In the genomic region with DNA sequence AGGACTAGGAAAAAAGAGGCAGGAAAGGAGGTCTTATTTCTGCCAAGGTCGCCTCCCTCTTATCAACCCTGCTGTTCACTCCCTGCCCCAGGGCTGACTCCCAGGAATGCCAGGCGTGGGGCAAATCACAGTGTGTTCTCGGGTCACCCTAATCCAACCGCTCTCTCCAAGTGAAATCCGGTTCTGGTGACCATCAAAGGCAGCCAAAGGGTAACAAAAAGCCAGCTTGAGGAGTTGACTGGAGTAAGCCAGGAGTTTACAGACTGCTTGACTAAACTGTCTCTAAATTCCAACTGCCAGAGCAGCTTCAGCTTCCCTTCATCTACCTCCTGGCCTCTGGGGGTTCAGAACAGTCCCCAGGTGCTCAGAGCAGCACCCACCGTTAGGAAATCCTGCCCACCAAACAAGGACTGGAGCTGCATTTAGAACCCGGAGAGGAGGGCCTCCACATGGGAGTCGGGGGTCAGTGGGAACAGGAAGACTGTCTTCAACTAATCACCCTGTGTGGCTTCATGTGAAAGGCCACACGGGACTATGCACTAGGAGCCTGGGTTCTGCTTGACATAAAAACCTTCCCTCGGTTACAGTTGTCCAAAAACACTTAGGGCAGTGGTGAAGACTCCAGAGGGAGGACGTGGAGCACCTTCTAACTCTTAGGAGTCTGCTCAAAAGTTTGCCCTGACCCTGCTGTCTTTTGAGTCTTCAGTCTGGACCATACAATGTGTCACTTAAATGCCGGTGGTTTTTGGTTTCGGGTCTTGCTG, we compare ENCODE assay signal across 8 cellular contexts. TPM values are rescaled to one million over a fixed set of nuclear protein-coding genes. Genes with fewer than 3 reads are reported as not detected.
DNase-seq lines count a peak whose midpoint lies in the region; ATAC-seq and TF ChIP-seq lines count a peak whose summit lies in the region.

No MANE protein-coding gene starts in this region.

- H3K36me3 ChIP-seq in esophagus muscularis mucosa = no peaks in the 10 kb centered on the region

- no peak for TF ChIP-seq POLR2A in esophagus muscularis mucosa (IDR thresholded peaks at IDR 0.05; ENCODE audit: low read depth)

- no peak for TF ChIP-seq EP300 in esophagus muscularis mucosa (IDR thresholded peaks at IDR 0.05)

- H3K9me3 ChIP-seq in esophagus muscularis mucosa = no peaks in the 10 kb centered on the region

- TF ChIP-seq CTCF in GM12864 (IDR thresholded peaks at IDR 0.05; ENCODE audit: low read depth, low read length, missing control alignments) = no peak
- no peak for TF ChIP-seq CTCF in esophagus muscularis mucosa (IDR thresholded peaks at IDR 0.05)
- TF ChIP-seq CTCF in retinal pigment epithelial cell (conservative IDR thresholded peaks at IDR 0.05; ENCODE audit: low read depth, low read length) = no peak

- no peak for ATAC-seq in GM18502 (IDR thresholded peaks at IDR 0.05; ENCODE audit: poor library complexity, unreplicated experiment)
- ATAC-seq in HG02852 (IDR thresholded peaks at IDR 0.05; ENCODE audit: unreplicated experiment) = no peak

- DNase-seq in GM12864 (ENCODE audit: low read depth) (no peak), RPMI7951 (ENCODE audit: low read depth) (peak; percentile 40), esophagus muscularis mucosa (ENCODE audit: extremely low spot score) (no peak), retinal pigment epithelial cell (ENCODE audit: low read depth) (peak; percentile 54), epidermal melanocyte (ENCODE audit: insufficient read length, low spot score) (no peak)
- DNase-seq in effector CD4-positive, alpha-beta T cell = no peak

- H3K27ac ChIP-seq in esophagus muscularis mucosa (replicated peaks in 1 of 4) = peak overlapping the region; percentile 93 to 99 (median 96)

- H3K27me3 ChIP-seq in esophagus muscularis mucosa = no peaks in the 10 kb centered on the region

- H3K4me3 ChIP-seq in GM12864 (ENCODE audit: low read depth, low read length) (peak overlapping the region; percentile 65), esophagus muscularis mucosa (peak overlapping the region; percentile 87 to 96 (median 92)), retinal pigment epithelial cell (ENCODE audit: low read length) (no peak overlapping the region)

- 80% methylated on average over 12 of the region's 13 CpGs for WGBS in esophagus muscularis mucosa

- peaks cover 22 to 41% (median 35%) of the 10 kb centered on the region in 4 donors for H3K4me1 ChIP-seq in esophagus muscularis mucosa

- intact Hi-C loops in esophagus muscularis mucosa (cut with DNase I) = no loop called here

RNA-seq across cellular contexts. Expression of gene TTC7A, which starts 1.2 kb away (rescaled TPM):
- 6.5 and 11.0 TPM in 2 replicates for total RNA-seq in RPMI7951 (2014; rRNA removed; shearing (Covaris generic))
- 10 to 100 TPM; 17.1 to 38.0 (median 24.8) TPM for total RNA-seq in esophagus muscularis mucosa

RNA-seq across cellular contexts. Expression of gene MCFD2, which starts 24.2 kb away (rescaled TPM):
- total RNA-seq in RPMI7951 (2014; rRNA removed; shearing (Covaris generic)) = 169 and 177 TPM in 2 replicates
- 10 to 100 TPM; 61.9 to 89.5 (median 74.2) TPM for total RNA-seq in esophagus muscularis mucosa

Comparison
In these comparisons a context has a peak if more than half of its experiments do, and no peak if none do; other contexts are left out.
1. DNase-seq: peak in RPMI7951 (single experiment) and retinal pigment epithelial cell (single experiment); none in GM12864 (single experiment), esophagus muscularis mucosa (single experiment), effector CD4-positive, alpha-beta T cell (single experiment) and epidermal melanocyte (single experiment).